8 cellular contexts compared by ENCODE assay signal in genomic region chr17:47839899-47840741, GRCh38. TPM values are rescaled to one million over a fixed set of nuclear protein-coding genes. Genes with fewer than 3 reads are reported as not detected.
A peak's percentile ranks its signal among the peaks of the same experiment; 100 is the strongest.
DNase-seq lines count a peak whose midpoint lies in the region; ATAC-seq and TF ChIP-seq lines count a peak whose summit lies in the region.

No MANE protein-coding gene starts in this region.

- DNase-seq in Karpas-422: no peak
- no peak for DNase-seq in colonic mucosa
- no peak for DNase-seq in DMS53 treated with DMSO at 0.1 percent for 48 hours (lab: John Stamatoyannopoulos, UW; ENCODE audit: unreplicated experiment)
- no peak for DNase-seq in NCI-H82 treated with DMSO at 0.1 percent for 48 hours (lab: John Stamatoyannopoulos, UW; ENCODE audit: unreplicated experiment)
- DNase-seq in lower leg skin (ENCODE audit: low spot score in 2 of 2): no peak

- H3K27ac Mint-ChIP-seq in nephron: peak overlapping the region; percentile 28 to 89 (median 66)

- H3K36me3 Mint-ChIP-seq in nephron (ENCODE audit: low read depth): peaks cover 6% of the 10 kb centered on the region

- peaks cover 45% of the 10 kb centered on the region for H3K36me3 ChIP-seq in BLaER1
- no peaks in the 10 kb centered on the region for H3K36me3 ChIP-seq in Karpas-422 (ENCODE audit: insufficient read depth, low read length)
- H3K36me3 ChIP-seq in colonic mucosa: no peaks in the 10 kb centered on the region

- no peaks in the 10 kb centered on the region for H3K9me2 ChIP-seq in Karpas-422 (replicated peaks; ENCODE audit: insufficient read depth, low read length)

- H3K9me3 ChIP-seq in BLaER1 (no peaks in the 10 kb centered on the region), Karpas-422 (ENCODE audit: low read length) (no peaks in the 10 kb centered on the region), colonic mucosa (no peaks in the 10 kb centered on the region)

- 50% methylated on average over 17 of the region's 17 CpGs for WGBS in lower leg skin, 2 donors

- H3K27me3 ChIP-seq in BLaER1 (peaks cover 14% of the 10 kb centered on the region), Karpas-422 (ENCODE audit: low read length) (no peaks in the 10 kb centered on the region), colonic mucosa (no peaks in the 10 kb centered on the region)

- no peaks in the 10 kb centered on the region for H3K79me2 ChIP-seq in Karpas-422 (ENCODE audit: low read length)

- H3K4me3 Mint-ChIP-seq in nephron: peak overlapping the region; percentile 95 to 99 (median 95)

- no peak for TF ChIP-seq POLR2A in lower leg skin (IDR thresholded peaks at IDR 0.05)

- H3K4me1 Mint-ChIP-seq in nephron: peaks cover 39% of the 10 kb centered on the region

- H3K4me3 ChIP-seq in BLaER1 (peak overlapping the region; percentile 83), Karpas-422 (ENCODE audit: low read length) (peak overlapping the region; percentile 90), colonic mucosa (peak overlapping the region; percentile 72), lower leg skin (ENCODE audit: low read depth, poor library complexity, severe bottlenecking) (no peak overlapping the region)

- no peaks in the 10 kb centered on the region for H3K9me3 Mint-ChIP-seq in nephron

- H3K27me3 Mint-ChIP-seq in nephron (ENCODE audit: low read depth): peaks cover 18% of the 10 kb centered on the region

- H3K4me1 ChIP-seq in BLaER1 (peaks cover 70% of the 10 kb centered on the region), Karpas-422 (ENCODE audit: low read length) (peaks cover 21% of the 10 kb centered on the region), colonic mucosa (peaks cover 15% of the 10 kb centered on the region)

- ATAC-seq in activated CD4-positive, CD25-positive, alpha-beta regulatory T cell treated with anti-CD3 and anti-CD28 coated beads, Interleukin-2, amount 50 U/mL, for 24 hours: no peak

- H2AFZ ChIP-seq in Karpas-422 (ENCODE audit: low read length): no peak overlapping the region

- peak overlapping the region; percentile 86 for H3K4me2 ChIP-seq in BLaER1
- peak overlapping the region; percentile 75 for H3K4me2 ChIP-seq in Karpas-422 (ENCODE audit: low read depth, low read length, poor library complexity, severe bottlenecking)

- TF ChIP-seq CTCF in colonic mucosa (IDR thresholded peaks at IDR 0.05) (no peak), nephron (IDR thresholded peaks at IDR 0.05; ENCODE audit: unreplicated experiment in 3 of 3) (no peak), lower leg skin (IDR thresholded peaks at IDR 0.05) (no peak)

- H3K27ac ChIP-seq in BLaER1 (peak overlapping the region; percentile 79), Karpas-422 (ENCODE audit: low read length) (no peak overlapping the region), colonic mucosa (no peak overlapping the region)

- H4K20me1 ChIP-seq in BLaER1 (no peaks in the 10 kb centered on the region), Karpas-422 (ENCODE audit: insufficient read depth, low read depth, low read length) (no peaks in the 10 kb centered on the region)

- intact Hi-C loops in colonic mucosa (cut with DNase I): loop anchor here (10.0 kb wide), 1 partner anchor 135 kb away; the partner anchor contains the start of gene CDK5RAP3
- intact Hi-C loops in lower leg skin (cut with DNase I; ENCODE audit: low total_unique reads): loop anchor here (2.0 kb wide), 1 partner anchor 49 kb away; no protein-coding TSS in a partner anchor

- H3K9ac ChIP-seq in BLaER1: peak overlapping the region; percentile 84
- H3K9ac ChIP-seq in Karpas-422 (ENCODE audit: low read length): peak overlapping the region; percentile 85
- H3K9ac ChIP-seq in colonic mucosa (ENCODE audit: low read depth in 2 of 2, low read length in 2 of 2): peak overlapping the region; percentile 63 to 90

RNA-seq across cellular contexts. Expression of gene SCRN2, which starts 1.0 kb away (rescaled TPM):
- total RNA-seq in Karpas-422 (2014; rRNA removed; shearing (Covaris generic); ENCODE audit: low replicate concordance): 37.7 and 63.5 TPM in 2 replicates
- total RNA-seq in colonic mucosa (10 to 100 TPM; 36.8 to 40.0 TPM), lower leg skin (10 to 100 TPM; 23.1 to 37.9 (median 28.3) TPM)

RNA-seq across cellular contexts. Expression of gene LRRC46, which starts 8.7 kb away (rescaled TPM):
- 2.8 TPM in 1 of 2 replicates, not detected in the other for total RNA-seq in Karpas-422 (2014; rRNA removed; shearing (Covaris generic); ENCODE audit: low replicate concordance)
- under 1 TPM; 0.20 to 0.21 TPM for total RNA-seq in colonic mucosa
- total RNA-seq in lower leg skin: not detected

RNA-seq across cellular contexts. Expression of gene MRPL10, which starts 8.8 kb away (rescaled TPM):
- total RNA-seq in Karpas-422 (2014; rRNA removed; shearing (Covaris generic); ENCODE audit: low replicate concordance): 38.2 and 50.3 TPM in 2 replicates
- total RNA-seq in colonic mucosa: 10 to 100 TPM; 32.2 to 50.8 TPM
- total RNA-seq in lower leg skin: 10 to 100 TPM; 25.3 to 35.4 (median 30.2) TPM

RNA-seq across cellular contexts. Expression of gene SP6, which starts 10.8 kb away (rescaled TPM):
- total RNA-seq in Karpas-422 (2014; rRNA removed; shearing (Covaris generic); ENCODE audit: low replicate concordance): 0.04 TPM in 1 of 2 replicates, not detected in the other
- total RNA-seq in colonic mucosa (1 to 10 TPM; 8.7 to 8.8 TPM), lower leg skin (10 to 100 TPM; 21.9 to 29.9 (median 24.7) TPM)

RNA-seq across cellular contexts. Expression of gene OSBPL7, which starts 18.5 kb away (rescaled TPM):
- 11.1 and 21.9 TPM in 2 replicates for total RNA-seq in Karpas-422 (2014; rRNA removed; shearing (Covaris generic); ENCODE audit: low replicate concordance)
- total RNA-seq in colonic mucosa (10 to 100 TPM; 34.8 to 93.6 TPM), lower leg skin (1 to 10 TPM; 1.1 to 8.4 (median 1.8) TPM)
